Comparison of ENCODE assay signal across 8 cellular contexts in the genomic region with DNA sequence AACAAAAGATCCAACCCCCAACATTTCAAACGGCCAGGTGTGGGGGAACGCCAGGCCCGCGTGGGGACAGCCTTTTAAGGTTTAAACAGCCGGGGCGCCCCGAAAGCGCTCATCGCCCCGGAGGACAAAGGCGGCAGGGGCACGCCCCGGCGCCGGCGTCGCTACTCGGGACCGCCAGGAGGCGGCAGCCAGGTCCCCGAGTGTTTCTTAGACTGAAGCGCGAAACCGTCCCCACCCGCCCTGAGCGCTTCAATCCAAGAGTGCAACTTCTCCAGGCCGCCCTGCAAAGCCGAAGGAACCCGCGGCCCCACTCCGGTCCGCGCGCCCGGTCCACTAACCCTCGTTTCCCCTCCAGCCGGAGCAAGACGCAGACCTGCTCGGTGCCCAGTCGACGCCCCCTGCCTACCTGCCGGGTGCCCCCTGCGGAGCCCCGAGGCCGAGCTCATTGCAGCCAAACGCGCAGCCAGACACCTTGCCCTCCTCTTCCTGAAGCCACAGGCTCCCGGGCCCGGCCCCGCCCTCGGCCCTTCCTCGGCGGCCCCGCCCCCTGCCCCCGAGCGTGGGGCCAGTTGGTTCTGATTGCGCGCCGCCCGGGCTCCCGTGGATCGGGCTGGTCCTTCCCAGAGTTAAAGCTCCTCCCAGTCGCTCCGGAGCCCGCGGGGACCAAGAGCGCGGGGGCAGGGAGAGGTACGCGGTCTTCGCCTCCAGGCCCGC. TPM values are rescaled to one million over a fixed set of nuclear protein-coding genes. Genes with fewer than 3 reads are reported as not detected.
DNase-seq lines count a peak whose midpoint lies in the region; ATAC-seq, FAIRE-seq and TF ChIP-seq lines count a peak whose summit lies in the region.

A gene (minus strand): TSS at position 496 of the 714 bp plus-strand sequence. CDS start 50 bp downstream, at position 446.

- no peaks in the 10 kb centered on the region for H3K9me3 Mint-ChIP-seq in WTC11

- peak within 1 kb of the TSS; percentile 83 for H3K9ac ChIP-seq in smooth muscle cell (ENCODE audit: low read depth)

- H3K9me3 ChIP-seq in smooth muscle cell (replicated peaks; ENCODE audit: low read depth): no peaks in the 10 kb centered on the region

- H3K36me3 Mint-ChIP-seq in WTC11: peaks cover 3% of the 10 kb centered on the region

- peaks cover 14% of the 10 kb centered on the region for H3F3A ChIP-seq in smooth muscle cell (ENCODE audit: low read depth)

- H3K79me2 ChIP-seq in smooth muscle cell (ENCODE audit: low read depth): peaks cover 32% of the 10 kb centered on the region

- H3K4me3 ChIP-seq in bronchial epithelial cell (ENCODE audit: low read depth, low read length) (peak within 1 kb of the TSS; percentile 79), smooth muscle cell (peak within 1 kb of the TSS; percentile 74)

- H3K27me3 Mint-ChIP-seq in WTC11 (ENCODE audit: low read depth): no peaks in the 10 kb centered on the region

- POLR2A ChIA-PET in WTC11 (lab: Charles Lee): interaction anchor here (1.2 to 1.7 kb wide), 4 partner anchors 26 to 143 kb away, joined by 3 to 5 read pairs (median 4); a partner anchor contains a TSS

- FAIRE-seq in bronchial epithelial cell (lab: Jason Lieb, UNC): no peak

- H4K20me1 ChIP-seq in smooth muscle cell (ENCODE audit: low read depth): no peaks in the 10 kb centered on the region

- H3K36me3 ChIP-seq in bronchial epithelial cell (ENCODE audit: control insufficient read depth, insufficient read depth, low read length) (no peaks in the 10 kb centered on the region), smooth muscle cell (ENCODE audit: low read depth) (no peaks in the 10 kb centered on the region)

- H3K4me1 ChIP-seq in smooth muscle cell (ENCODE audit: low read depth): peaks cover 13% of the 10 kb centered on the region

- peak; percentile 64 for TF ChIP-seq POLR2A in GM18526 (IDR thresholded peaks at IDR 0.05; ENCODE audit: extremely low read depth, insufficient read length)

- peaks cover 19% of the 10 kb centered on the region for H3K4me1 Mint-ChIP-seq in WTC11

- CTCF ChIA-PET in WTC11 (lab: Charles Lee): interaction anchor here (0.6 to 4.9 kb wide), 15 partner anchors 9 to 281 kb away, joined by 3 to 31 read pairs (median 4); a partner anchor contains a TSS

- peak; percentile 36; the same call in 1 of the 2 replicates for TF ChIP-seq CTCF in WTC11 (IDR thresholded peaks at IDR 0.05)
- peak; percentile 88 for TF ChIP-seq CTCF in bronchial epithelial cell (IDR thresholded peaks at IDR 0.05; ENCODE audit: insufficient read depth, low read length, severe bottlenecking)
- TF ChIP-seq CTCF in smooth muscle cell (IDR thresholded peaks at IDR 0.05; ENCODE audit: borderline replicate concordance, insufficient read depth, poor library complexity, severe bottlenecking): peak; percentile 55

- peak within 1 kb of the TSS; percentile 93 for H3K27ac Mint-ChIP-seq in WTC11

- under 1% methylated on average over 59 of the region's 72 CpGs for WGBS in smooth muscle cell (ENCODE audit: low lambda C conversion rate)

- in situ Hi-C loops in ACHN (cut with HindIII; ENCODE audit: low pct_ligation_motif_present, low pct_unique_long_range_greater_than_20kb, low sequenced_read_pairs): no loop called here

- peak within 1 kb of the TSS; percentile 97 for H3K4me2 ChIP-seq in smooth muscle cell

- peak within 1 kb of the TSS; percentile 56 for H3K27ac ChIP-seq in smooth muscle cell (ENCODE audit: low read depth)

- peak within 1 kb of the TSS; percentile 90 for H3K4me3 Mint-ChIP-seq in WTC11

- H2AFZ ChIP-seq in smooth muscle cell (ENCODE audit: low read depth): peak within 1 kb of the TSS; percentile 97

- ATAC-seq in HG03064 (IDR thresholded peaks at IDR 0.05; ENCODE audit: low read depth, unreplicated experiment): peak; percentile 70
- peak; percentile 75 for ATAC-seq in WTC11

- H3K27me3 ChIP-seq in bronchial epithelial cell (ENCODE audit: control insufficient read depth, insufficient read depth, low read length) (no peaks in the 10 kb centered on the region), smooth muscle cell (ENCODE audit: low read depth) (no peaks in the 10 kb centered on the region)

- DNase-seq in ACHN (peak; percentile 79), NCI-H2171 (lab: John Stamatoyannopoulos, UW) (peak; percentile 26), WTC11 (ENCODE audit: low spot score) (peak; percentile 84), bronchial epithelial cell (ENCODE audit: low read depth) (peak; percentile 59), iPS-NIHi11 (ENCODE audit: low spot score) (peak; percentile 86), smooth muscle cell (lab: John Stamatoyannopoulos, UW; ENCODE audit: unreplicated experiment) (peak; percentile 72)

TF ChIP-seq in WTC11, 78 proteins besides CTCF, POLR2A, EP300 and RAD21 (continues in another document):
- TF ChIP-seq, protein P1, sequence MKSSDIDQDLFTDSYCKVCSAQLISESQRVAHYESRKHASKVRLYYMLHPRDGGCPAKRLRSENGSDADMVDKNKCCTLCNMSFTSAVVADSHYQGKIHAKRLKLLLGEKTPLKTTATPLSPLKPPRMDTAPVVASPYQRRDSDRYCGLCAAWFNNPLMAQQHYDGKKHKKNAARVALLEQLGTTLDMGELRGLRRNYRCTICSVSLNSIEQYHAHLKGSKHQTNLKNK (CRISPR knock-in tag; IDR thresholded peaks at IDR 0.05): no peak
- TF ChIP-seq, protein P2, sequence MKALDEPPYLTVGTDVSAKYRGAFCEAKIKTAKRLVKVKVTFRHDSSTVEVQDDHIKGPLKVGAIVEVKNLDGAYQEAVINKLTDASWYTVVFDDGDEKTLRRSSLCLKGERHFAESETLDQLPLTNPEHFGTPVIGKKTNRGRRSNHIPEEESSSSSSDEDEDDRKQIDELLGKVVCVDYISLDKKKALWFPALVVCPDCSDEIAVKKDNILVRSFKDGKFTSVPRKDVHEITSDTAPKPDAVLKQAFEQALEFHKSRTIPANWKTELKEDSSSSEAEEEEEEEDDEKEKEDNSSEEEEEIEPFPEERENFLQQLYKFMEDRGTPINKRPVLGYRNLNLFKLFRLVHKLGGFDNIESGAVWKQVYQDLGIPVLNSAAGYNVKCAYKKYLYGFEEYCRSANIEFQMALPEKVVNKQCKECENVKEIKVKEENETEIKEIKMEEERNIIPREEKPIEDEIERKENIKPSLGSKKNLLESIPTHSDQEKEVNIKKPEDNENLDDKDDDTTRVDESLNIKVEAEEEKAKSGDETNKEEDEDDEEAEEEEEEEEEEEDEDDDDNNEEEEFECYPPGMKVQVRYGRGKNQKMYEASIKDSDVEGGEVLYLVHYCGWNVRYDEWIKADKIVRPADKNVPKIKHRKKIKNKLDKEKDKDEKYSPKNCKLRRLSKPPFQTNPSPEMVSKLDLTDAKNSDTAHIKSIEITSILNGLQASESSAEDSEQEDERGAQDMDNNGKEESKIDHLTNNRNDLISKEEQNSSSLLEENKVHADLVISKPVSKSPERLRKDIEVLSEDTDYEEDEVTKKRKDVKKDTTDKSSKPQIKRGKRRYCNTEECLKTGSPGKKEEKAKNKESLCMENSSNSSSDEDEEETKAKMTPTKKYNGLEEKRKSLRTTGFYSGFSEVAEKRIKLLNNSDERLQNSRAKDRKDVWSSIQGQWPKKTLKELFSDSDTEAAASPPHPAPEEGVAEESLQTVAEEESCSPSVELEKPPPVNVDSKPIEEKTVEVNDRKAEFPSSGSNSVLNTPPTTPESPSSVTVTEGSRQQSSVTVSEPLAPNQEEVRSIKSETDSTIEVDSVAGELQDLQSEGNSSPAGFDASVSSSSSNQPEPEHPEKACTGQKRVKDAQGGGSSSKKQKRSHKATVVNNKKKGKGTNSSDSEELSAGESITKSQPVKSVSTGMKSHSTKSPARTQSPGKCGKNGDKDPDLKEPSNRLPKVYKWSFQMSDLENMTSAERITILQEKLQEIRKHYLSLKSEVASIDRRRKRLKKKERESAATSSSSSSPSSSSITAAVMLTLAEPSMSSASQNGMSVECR (CRISPR knock-in tag; IDR thresholded peaks at IDR 0.05; ENCODE audit: borderline replicate concordance): 0 out of 2 replicates have a peak, but pooled peaks have one; percentile 21
- TF ChIP-seq KAT7 (CRISPR knock-in tag; IDR thresholded peaks at IDR 0.05; ENCODE audit: borderline replicate concordance): peak; percentile 88; the same call in 1 of the 2 replicates
- TF ChIP-seq CREB1 (CRISPR knock-in tag; IDR thresholded peaks at IDR 0.05): peak; percentile 37; the same call in 1 of the 2 replicates
- 0 out of 2 replicates have a peak, but pooled peaks have one; percentile 43 for TF ChIP-seq EMX1 (CRISPR knock-in tag; IDR thresholded peaks at IDR 0.05)
- TF ChIP-seq ESRRA (CRISPR knock-in tag; IDR thresholded peaks at IDR 0.05; ENCODE audit: borderline replicate concordance): peak; percentile 76; the same call in 1 of the 2 replicates
- peak; percentile 62 for TF ChIP-seq SP1 (CRISPR knock-in tag; conservative IDR thresholded peaks at IDR 0.05)
- TF ChIP-seq RELA (CRISPR knock-in tag; IDR thresholded peaks at IDR 0.05; ENCODE audit: borderline replicate concordance): peak; percentile 89
- TF ChIP-seq, protein P3, sequence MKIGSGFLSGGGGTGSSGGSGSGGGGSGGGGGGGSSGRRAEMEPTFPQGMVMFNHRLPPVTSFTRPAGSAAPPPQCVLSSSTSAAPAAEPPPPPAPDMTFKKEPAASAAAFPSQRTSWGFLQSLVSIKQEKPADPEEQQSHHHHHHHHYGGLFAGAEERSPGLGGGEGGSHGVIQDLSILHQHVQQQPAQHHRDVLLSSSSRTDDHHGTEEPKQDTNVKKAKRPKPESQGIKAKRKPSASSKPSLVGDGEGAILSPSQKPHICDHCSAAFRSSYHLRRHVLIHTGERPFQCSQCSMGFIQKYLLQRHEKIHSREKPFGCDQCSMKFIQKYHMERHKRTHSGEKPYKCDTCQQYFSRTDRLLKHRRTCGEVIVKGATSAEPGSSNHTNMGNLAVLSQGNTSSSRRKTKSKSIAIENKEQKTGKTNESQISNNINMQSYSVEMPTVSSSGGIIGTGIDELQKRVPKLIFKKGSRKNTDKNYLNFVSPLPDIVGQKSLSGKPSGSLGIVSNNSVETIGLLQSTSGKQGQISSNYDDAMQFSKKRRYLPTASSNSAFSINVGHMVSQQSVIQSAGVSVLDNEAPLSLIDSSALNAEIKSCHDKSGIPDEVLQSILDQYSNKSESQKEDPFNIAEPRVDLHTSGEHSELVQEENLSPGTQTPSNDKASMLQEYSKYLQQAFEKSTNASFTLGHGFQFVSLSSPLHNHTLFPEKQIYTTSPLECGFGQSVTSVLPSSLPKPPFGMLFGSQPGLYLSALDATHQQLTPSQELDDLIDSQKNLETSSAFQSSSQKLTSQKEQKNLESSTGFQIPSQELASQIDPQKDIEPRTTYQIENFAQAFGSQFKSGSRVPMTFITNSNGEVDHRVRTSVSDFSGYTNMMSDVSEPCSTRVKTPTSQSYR (CRISPR knock-in tag; IDR thresholded peaks at IDR 0.05): 0 out of 2 replicates have a peak, but pooled peaks have one; percentile 36
- no peak for TF ChIP-seq NR1H2 (CRISPR knock-in tag; IDR thresholded peaks at IDR 0.05)
- TF ChIP-seq RORB (CRISPR knock-in tag; IDR thresholded peaks at IDR 0.05): no peak

RNA-seq across cellular contexts. Expression of the gene that starts here (rescaled TPM):
- 23.7 to 26.0 TPM (median 24.5 TPM) in 3 replicates for total RNA-seq in WTC11 (2021)
- 27.7 and 54.0 TPM in 2 replicates for total RNA-seq in bronchial epithelial cell
- total RNA-seq in smooth muscle cell: 31.2 and 42.7 TPM in 2 replicates
- 34.8 and 39.5 TPM in 2 replicates for polyA plus RNA-seq in smooth muscle cell

Comparison
In these comparisons a context has a peak if more than half of its experiments do, and no peak if none do; other contexts are left out.
1. Peak in every context shown above with its lines: DNase-seq, ATAC-seq, H3K4me3 ChIP-seq and H3K27ac ChIP-seq.
2. DNase-seq: peak in every context shown above with its lines; median percentile 86 in iPS-NIHi11; 84 in WTC11; 79 in ACHN; 72 in smooth muscle cell; 59 in bronchial epithelial cell; 26 in NCI-H2171.
3. CTCF ChIP-seq: peak in every context shown above with its lines; median percentile 88 in bronchial epithelial cell; 55 in smooth muscle cell; 36 in WTC11.